ENCODE assay signal across 8 cellular contexts in the genomic region with DNA sequence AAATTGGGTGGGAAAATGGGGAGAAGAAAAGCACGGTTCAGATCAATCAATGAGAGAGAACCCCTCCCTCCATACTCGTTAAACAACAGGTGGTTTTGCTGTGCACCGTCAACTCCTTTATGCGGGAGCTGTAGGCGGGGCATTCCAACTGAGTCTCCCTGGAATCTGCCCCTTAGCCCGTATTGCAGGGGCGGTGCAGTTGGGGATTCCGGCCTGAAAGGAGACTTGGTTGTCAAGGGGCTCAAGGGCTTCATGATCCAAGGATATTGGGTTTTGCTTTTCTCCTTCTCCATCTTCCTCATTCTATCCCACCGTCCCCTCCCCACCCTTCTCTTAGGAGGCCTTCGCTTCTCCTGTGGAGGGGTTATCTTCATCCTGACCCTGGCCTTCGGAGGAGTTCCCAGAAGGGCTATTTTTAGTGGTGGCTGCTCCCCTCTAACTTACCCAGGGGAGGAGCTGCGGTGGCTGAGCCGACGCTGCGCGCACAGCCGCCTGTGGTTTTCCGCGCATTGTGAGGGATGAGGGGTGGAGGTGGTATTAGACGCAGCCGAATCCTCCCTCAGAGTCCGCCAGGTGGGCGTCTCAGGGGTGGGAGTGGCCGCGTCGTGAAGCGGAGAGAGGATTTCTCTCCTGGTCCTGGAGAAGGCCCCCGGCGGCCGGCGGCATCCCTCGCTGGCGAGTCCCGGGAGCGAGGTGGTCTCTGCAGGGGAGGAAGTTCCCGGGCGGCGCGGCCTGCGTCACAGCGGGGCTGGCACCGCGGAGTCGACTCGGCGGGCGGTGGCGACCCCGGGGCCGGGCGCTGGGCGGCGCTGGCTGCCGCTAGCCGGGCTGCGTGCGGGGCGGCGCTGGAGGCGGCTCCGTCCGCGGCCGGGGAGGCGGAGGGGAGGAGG. TPM values are rescaled to one million over a fixed set of nuclear protein-coding genes. Genes with fewer than 3 reads are reported as not detected.
DNase-seq lines count a peak whose midpoint lies in the region; ATAC-seq and TF ChIP-seq lines count a peak whose summit lies in the region.

No MANE protein-coding gene starts in this region.

- H2AFZ ChIP-seq in SU-DHL-6 (ENCODE audit: low read depth, low read length, severe bottlenecking), result peak overlapping the region; percentile 92

- TF ChIP-seq POLR2A in heart left ventricle (IDR thresholded peaks at IDR 0.05), result no peak

- H3K27me3 ChIP-seq in SU-DHL-6 (ENCODE audit: low read length) (no peaks in the 10 kb centered on the region), heart left ventricle (no peaks in the 10 kb centered on the region), upper lobe of right lung (no peaks in the 10 kb centered on the region)

- peak; percentile 75 for DNase-seq in HCEC 1CT
- peak; percentile 61 for DNase-seq in M059J (ENCODE audit: low read depth)
- DNase-seq in activated naive CD8-positive, alpha-beta T cell treated with anti-CD3 and anti-CD28 coated beads, Interleukin-2, amount 50 U/mL, for 16 hours (ENCODE audit: low read depth, low spot score), result peak; percentile 69
- peak; percentile 90 to 97 (median 91) for DNase-seq in heart left ventricle
- peak; percentile 78 to 98 (median 85) for DNase-seq in posterior cingulate gyrus
- peak; percentile 93 for DNase-seq in upper lobe of right lung

- H3K9me2 ChIP-seq in SU-DHL-6 (replicated peaks; ENCODE audit: insufficient read depth, low read length), result no peaks in the 10 kb centered on the region

- H3K4me3 ChIP-seq in GM08714 (ENCODE audit: low read length) (peak overlapping the region; percentile 78), SU-DHL-6 (ENCODE audit: insufficient read depth, low read length, poor library complexity, severe bottlenecking) (peak overlapping the region; percentile 59), heart left ventricle (peak overlapping the region; percentile 80 to 98 (median 96)), upper lobe of right lung (peak overlapping the region; percentile 93)

- H3K27ac ChIP-seq in SU-DHL-6 (ENCODE audit: low read depth, low read length) (no peak overlapping the region), heart left ventricle (peak overlapping the region; percentile 90 to 99 (median 95)), upper lobe of right lung (peak overlapping the region; percentile 88)

- TF ChIP-seq CTCF in SU-DHL-6 (IDR thresholded peaks at IDR 0.05; ENCODE audit: insufficient read depth, low read length, poor library complexity, severe bottlenecking) (no peak), heart left ventricle (IDR thresholded peaks at IDR 0.05) (peak in 11 of 12 donors; percentile 20 to 83 (median 67)), upper lobe of right lung (IDR thresholded peaks at IDR 0.05) (peak; percentile 30)

- H3K9ac ChIP-seq in SU-DHL-6 (ENCODE audit: low read length), result peak overlapping the region; percentile 74

- ATAC-seq in heart left ventricle (peak; percentile 76 to 96 (median 92)), upper lobe of right lung (peak; percentile 98)

- peaks cover 5% of the 10 kb centered on the region; the same call in 1 of the 2 replicates for H4K20me1 ChIP-seq in SU-DHL-6 (ENCODE audit: low read depth, low read length)

- H3K4me2 ChIP-seq in SU-DHL-6 (ENCODE audit: low read depth, low read length, poor library complexity, severe bottlenecking), result peak overlapping the region; percentile 70

- no peaks in the 10 kb centered on the region for H3K36me3 ChIP-seq in SU-DHL-6 (ENCODE audit: low read length)
- peaks cover 0 to 7% (median 0%) of the 10 kb centered on the region in 9 donors for H3K36me3 ChIP-seq in heart left ventricle
- no peaks in the 10 kb centered on the region for H3K36me3 ChIP-seq in upper lobe of right lung

- H3F3A ChIP-seq in SU-DHL-6 (ENCODE audit: insufficient read depth), result peaks cover 16% of the 10 kb centered on the region

- H3K4me1 ChIP-seq in heart left ventricle (peaks cover 0 to 69% (median 30%) of the 10 kb centered on the region in 12 donors), upper lobe of right lung (peaks cover 9% of the 10 kb centered on the region)

- intact Hi-C loops in heart left ventricle (cut with DNase I), result loop anchor here (1.0 to 10.0 kb wide), 7 partner anchors 60 to 362 kb away; partner anchors contain the start of gene ZNF326 (in 3 of the 10)
- intact Hi-C loops in posterior cingulate gyrus (cut with DNase I), result loop anchor here (1.0 to 10.0 kb wide), 3 partner anchors 62 to 131 kb away; partner anchors contain the start of gene LRRC8B
- intact Hi-C loops in upper lobe of right lung (cut with DNase I), result loop anchor here (5.0 kb wide), 1 partner anchor 130 kb away; no protein-coding TSS in a partner anchor

- H3K9me3 ChIP-seq in SU-DHL-6 (ENCODE audit: insufficient read depth, low read length), result no peaks in the 10 kb centered on the region
- no peaks in the 10 kb centered on the region for H3K9me3 ChIP-seq in heart left ventricle
- H3K9me3 ChIP-seq in upper lobe of right lung, result no peaks in the 10 kb centered on the region

- no peaks in the 10 kb centered on the region for H3K79me2 ChIP-seq in SU-DHL-6 (ENCODE audit: insufficient read depth, low read length)

- 1% methylated on average over 28 to 65 of the region's 65 CpGs for WGBS in heart left ventricle, 4 donors

RNA-seq across cellular contexts. Expression of gene LRRC8C, which starts 0.5 kb away (rescaled TPM):
- 4.8 and 6.1 TPM in 2 replicates for total RNA-seq in M059J (2014; rRNA removed; shearing (Covaris generic))
- 10 to 100 TPM in 3 of 9 donors, 1 to 10 TPM in 6; 5.6 to 16.3 (median 9.7) TPM for total RNA-seq in heart left ventricle
- 1 to 10 TPM; 3.2 to 4.6 TPM for polyA plus RNA-seq in heart left ventricle
- total RNA-seq in upper lobe of right lung, result 12.6 TPM
